In genomic region chr11:112175596-112175947, GRCh38 we compare ENCODE assay signal across 9 cellular contexts. TPM values are rescaled to one million over a fixed set of nuclear protein-coding genes. Genes with fewer than 3 reads are reported as not detected.
A peak's percentile ranks its signal among the peaks of the same experiment; 100 is the strongest.
DNase-seq lines count a peak whose midpoint lies in the region; ATAC-seq and TF ChIP-seq lines count a peak whose summit lies in the region.
"Had no signal": no experiment of that assay in that cellular context is flagged by ENCODE, and none has a peak within 500 bp of the region (broad histone marks: within the 10 kb centered on the region; RNA-seq: fewer than 3 reads in every experiment).

No MANE protein-coding gene starts in this region.

- H3K27me3 Mint-ChIP-seq in CD8-positive, alpha-beta memory T cell = peaks cover 4 to 25% of the 10 kb centered on the region in 2 donors
- peaks cover 9% of the 10 kb centered on the region for H3K27me3 Mint-ChIP-seq in activated B cell treated with CpG ODN at 0.5 μM for 24 hours

- no peaks in the 10 kb centered on the region for H3K79me1 ChIP-seq in trophoblast cell (ENCODE audit: low read length)

- H4K91ac ChIP-seq in trophoblast cell (ENCODE audit: low read depth, low read length) = no peak overlapping the region

- no peaks in the 10 kb centered on the region for H3K36me3 ChIP-seq in CD8-positive, alpha-beta memory T cell (ENCODE audit: insufficient read depth, low read length)
- H3K36me3 ChIP-seq in cardiac muscle cell = no peaks in the 10 kb centered on the region
- no peaks in the 10 kb centered on the region for H3K36me3 ChIP-seq in trophoblast cell (ENCODE audit: control insufficient read depth in 1 of 2, insufficient read depth in 2 of 2, low read length in 2 of 2)

- peak overlapping the region; percentile 65 for H3K4me2 ChIP-seq in trophoblast cell (ENCODE audit: low read length)

- DNase-seq in CD8-positive, alpha-beta memory T cell = no peak
- DNase-seq in activated B cell treated with CpG ODN at 0.5 μM for 24 hours (no peak), cardiac muscle cell (ENCODE audit: low read depth in 1 of 2, low spot score in 1 of 2) (peak in 1 of 2 donors; percentile 62), trophoblast cell (no peak), MV-4-11 (lab: John Stamatoyannopoulos, UW) (no peak)

- no peaks in the 10 kb centered on the region for H3K27me3 ChIP-seq in CD8-positive, alpha-beta memory T cell (ENCODE audit: insufficient read depth, low read length, poor library complexity, severe bottlenecking)
- H3K27me3 ChIP-seq in cardiac muscle cell (no peaks in the 10 kb centered on the region), trophoblast cell (ENCODE audit: insufficient read depth, low read length) (no peaks in the 10 kb centered on the region)

- no peak for ATAC-seq in activated B cell treated with CpG ODN at 0.5 μM for 24 hours (ENCODE audit: low read depth)
- no peak for ATAC-seq in HG03521 (IDR thresholded peaks at IDR 0.05; ENCODE audit: unreplicated experiment)
- ATAC-seq in HG02938 (IDR thresholded peaks at IDR 0.05; ENCODE audit: unreplicated experiment) = no peak
- ATAC-seq in HG03025 (IDR thresholded peaks at IDR 0.05; ENCODE audit: low FRiP score, unreplicated experiment) = no peak

- H3K4me1 ChIP-seq in CD8-positive, alpha-beta memory T cell (ENCODE audit: insufficient read depth, low read length) = no peaks in the 10 kb centered on the region
- H3K4me1 ChIP-seq in cardiac muscle cell (ENCODE audit: low read depth) = peaks cover 32% of the 10 kb centered on the region
- H3K4me1 ChIP-seq in trophoblast cell (ENCODE audit: control insufficient read depth in 1 of 2, insufficient read depth in 2 of 2, low read length in 2 of 2) = peaks cover 0 to 4% of the 10 kb centered on the region in 2 experiments

- H3K4me1 Mint-ChIP-seq in CD8-positive, alpha-beta memory T cell = peaks cover 11 to 14% (median 11%) of the 10 kb centered on the region in 3 donors
- H3K4me1 Mint-ChIP-seq in activated B cell treated with CpG ODN at 0.5 μM for 24 hours = peaks cover 24% of the 10 kb centered on the region

- no peak overlapping the region for H3K14ac ChIP-seq in trophoblast cell (ENCODE audit: low read length)

- POLR2A ChIA-PET in CD8-positive, alpha-beta memory T cell (lab: Charles Lee) = no interaction called here
- POLR2A ChIA-PET in activated B cell treated with CpG ODN at 0.5 μM for 24 hours (lab: Charles Lee) = no interaction called here

- H3K9me3 Mint-ChIP-seq in CD8-positive, alpha-beta memory T cell = no peaks in the 10 kb centered on the region
- H3K9me3 Mint-ChIP-seq in activated B cell treated with CpG ODN at 0.5 μM for 24 hours = no peaks in the 10 kb centered on the region

- CTCF ChIA-PET in CD8-positive, alpha-beta memory T cell (lab: Charles Lee) = no interaction called here
- CTCF ChIA-PET in activated B cell treated with CpG ODN at 0.5 μM for 24 hours (lab: Charles Lee) = no interaction called here

- no peaks in the 10 kb centered on the region for H3K79me2 ChIP-seq in trophoblast cell (ENCODE audit: control insufficient read depth, insufficient read depth, low read length, poor library complexity)

- H3K27ac Mint-ChIP-seq in CD8-positive, alpha-beta memory T cell = peak overlapping the region in 3 of 8 donors; percentile 29 to 82 (median 58)
- H3K27ac Mint-ChIP-seq in activated B cell treated with CpG ODN at 0.5 μM for 24 hours = no peak overlapping the region

- no peak overlapping the region for H4K8ac ChIP-seq in trophoblast cell (ENCODE audit: low read depth, low read length)

- TF ChIP-seq CTCF in activated B cell treated with CpG ODN at 0.5 μM for 24 hours (IDR thresholded peaks at IDR 0.05) = no peak
- no peak for TF ChIP-seq CTCF in cardiac muscle cell (IDR thresholded peaks at IDR 0.05; ENCODE audit: low read depth, low read length)

- H2AK5ac ChIP-seq in trophoblast cell (ENCODE audit: low read length) = no peak overlapping the region

- H3K9me3 ChIP-seq in CD8-positive, alpha-beta memory T cell (ENCODE audit: low read length) = no peaks in the 10 kb centered on the region
- no peaks in the 10 kb centered on the region for H3K9me3 ChIP-seq in cardiac muscle cell (ENCODE audit: low read depth)
- H3K9me3 ChIP-seq in trophoblast cell (ENCODE audit: insufficient read depth, low read depth, low read length) = no peaks in the 10 kb centered on the region

- no CpG with 5 or more reads among the region's 4 CpGs for WGBS in trophoblast cell (ENCODE audit: extremely low coverage, insufficient coverage, insufficient read length)

- H2AFZ ChIP-seq in trophoblast cell (ENCODE audit: insufficient read depth, low read length, poor library complexity) = no peak overlapping the region

- H3K4ac ChIP-seq in trophoblast cell (ENCODE audit: low read depth, low read length) = no peak overlapping the region

- H3K36me3 Mint-ChIP-seq in CD8-positive, alpha-beta memory T cell = peaks cover 0 to 6% (median 0%) of the 10 kb centered on the region in 3 donors
- no peaks in the 10 kb centered on the region for H3K36me3 Mint-ChIP-seq in activated B cell treated with CpG ODN at 0.5 μM for 24 hours (ENCODE audit: low read depth)

- no peak overlapping the region for H3K18ac ChIP-seq in trophoblast cell (ENCODE audit: low read length)

- H2BK120ac ChIP-seq in trophoblast cell (ENCODE audit: insufficient read depth, low read length, poor library complexity) = no peak overlapping the region

- intact Hi-C loops in activated B cell treated with CpG ODN at 0.5 μM for 24 hours (cut with micrococcal nuclease) = loop anchor here (1.0 to 5.0 kb wide), 3 partner anchors 62 to 298 kb away; partner anchors contain the start of genes CFAP68 and FDXACB1

- H3K4me3 ChIP-seq in CD8-positive, alpha-beta memory T cell (ENCODE audit: low read length) = no peak overlapping the region
- peak overlapping the region; percentile 37 for H3K4me3 ChIP-seq in cardiac muscle cell
- H3K4me3 ChIP-seq in trophoblast cell (ENCODE audit: low read depth, low read length) = no peak overlapping the region

- no peak overlapping the region for H4K12ac ChIP-seq in trophoblast cell (ENCODE audit: low read depth, low read length)

- H3K27ac ChIP-seq in CD8-positive, alpha-beta memory T cell (ENCODE audit: low read depth, low read length) = no peak overlapping the region
- H3K27ac ChIP-seq in cardiac muscle cell (peak overlapping the region; percentile 93), trophoblast cell (ENCODE audit: low read depth, low read length) (no peak overlapping the region)

- H3K9ac ChIP-seq in trophoblast cell (ENCODE audit: low read length) = no peak overlapping the region

- no peak overlapping the region for H2BK12ac ChIP-seq in trophoblast cell (ENCODE audit: low read length)

- no peak overlapping the region for H3K23ac ChIP-seq in trophoblast cell (ENCODE audit: low read length)

- no peak overlapping the region for H2BK5ac ChIP-seq in trophoblast cell (ENCODE audit: low read depth, low read length, poor library complexity)

- H3K4me3 Mint-ChIP-seq in CD8-positive, alpha-beta memory T cell = peak overlapping the region in 6 of 7 donors; percentile 50 to 73 (median 64)
- peak overlapping the region; percentile 1 for H3K4me3 Mint-ChIP-seq in activated B cell treated with CpG ODN at 0.5 μM for 24 hours

RNA-seq across cellular contexts. Expression of gene BCO2, which starts 0.3 kb away (rescaled TPM):
- 1 to 10 TPM in 1 of 2 experiments, under 1 TPM in 1; 0.84 to 1.1 TPM for total RNA-seq in CD8-positive, alpha-beta memory T cell
- polyA plus RNA-seq in CD8-positive, alpha-beta memory T cell = 0.17 TPM
- total RNA-seq in activated B cell treated with CpG ODN at 0.5 μM for 24 hours = 1.4 and 3.2 TPM in 2 replicates
- 24.1 and 44.2 TPM in 2 replicates for total RNA-seq in cardiac muscle cell
- polyA plus RNA-seq in cardiac muscle cell = 69.4 and 81.1 TPM in 2 replicates
- 0.51 and 0.58 TPM in 2 replicates for polyA plus RNA-seq in trophoblast cell (2013)

RNA-seq across cellular contexts. Expression of gene TEX12, which starts 8.4 kb away (rescaled TPM):
- total RNA-seq in CD8-positive, alpha-beta memory T cell = under 1 TPM; 0.27 to 0.39 TPM
- polyA plus RNA-seq in CD8-positive, alpha-beta memory T cell = not detected
- total RNA-seq in activated B cell treated with CpG ODN at 0.5 μM for 24 hours = not detected in 2 replicates
- total RNA-seq in cardiac muscle cell = not detected in 2 replicates
- polyA plus RNA-seq in cardiac muscle cell = 0.28 TPM in 1 of 2 replicates, not detected in the other
- polyA plus RNA-seq in trophoblast cell (2013) = 0.04 TPM in 1 of 2 replicates, not detected in the other
- total RNA-seq: occipital lobe had no signal

RNA-seq across cellular contexts. Expression of gene IL18, which starts 11.7 kb away (rescaled TPM):
- not detected for total RNA-seq in CD8-positive, alpha-beta memory T cell
- not detected for polyA plus RNA-seq in CD8-positive, alpha-beta memory T cell
- total RNA-seq in activated B cell treated with CpG ODN at 0.5 μM for 24 hours = 0.34 and 1.00 TPM in 2 replicates
- 0.18 and 0.86 TPM in 2 replicates for total RNA-seq in cardiac muscle cell
- polyA plus RNA-seq in cardiac muscle cell = 0.94 TPM in 1 of 2 replicates, not detected in the other
- polyA plus RNA-seq in trophoblast cell (2013) = 0.63 and 0.82 TPM in 2 replicates

RNA-seq across cellular contexts. Expression of gene PTS, which starts 50.7 kb away (rescaled TPM):
- total RNA-seq in CD8-positive, alpha-beta memory T cell = 10 to 100 TPM; 38.4 to 40.8 TPM
- polyA plus RNA-seq in CD8-positive, alpha-beta memory T cell = 11.6 TPM
- total RNA-seq in activated B cell treated with CpG ODN at 0.5 μM for 24 hours (22.7 and 30.4 TPM in 2 replicates), cardiac muscle cell (28.1 and 30.3 TPM in 2 replicates)
- polyA plus RNA-seq in cardiac muscle cell = 53.0 and 66.7 TPM in 2 replicates
- polyA plus RNA-seq in trophoblast cell (2013) = 139 and 148 TPM in 2 replicates
